ENCODE assay signal across 10 cellular contexts in genomic region chr19:10335149-10336053, GRCh38. TPM values are rescaled to one million over a fixed set of nuclear protein-coding genes. Genes with fewer than 3 reads are reported as not detected.
DNase-seq lines count a peak whose midpoint lies in the region; ATAC-seq and TF ChIP-seq lines count a peak whose summit lies in the region.
"Had no signal": no experiment of that assay in that cellular context is flagged by ENCODE, and none has a peak within 500 bp of the region (broad histone marks: within the 10 kb centered on the region; RNA-seq: fewer than 3 reads in every experiment).

No MANE protein-coding gene starts in this region.

- no peak overlapping the region; the same call in 1 of the 2 replicates for H3K4ac ChIP-seq in IMR-90 (ENCODE audit: low read depth, low read length)

- H3K4me2 ChIP-seq in IMR-90 (ENCODE audit: low read depth, low read length) (peak overlapping the region; percentile 55; the same call in 1 of the 2 replicates), mammary epithelial cell (ENCODE audit: insufficient read depth, low read depth, low read length) (peak overlapping the region; percentile 100)

- H2BK15ac ChIP-seq in IMR-90 (ENCODE audit: low read depth, low read length): no peak overlapping the region

- H4K5ac ChIP-seq in IMR-90 (ENCODE audit: low read depth, low read length): no peak overlapping the region

- no peak overlapping the region for H3K18ac ChIP-seq in IMR-90 (ENCODE audit: low read depth, low read length)

- no peaks in the 10 kb centered on the region; the same call in 1 of the 2 replicates for H3K9me1 ChIP-seq in IMR-90 (ENCODE audit: insufficient read depth, low read length)

- no peak for TF ChIP-seq POLR2A in IMR-90 (IDR thresholded peaks at IDR 0.05; ENCODE audit: low read depth, low read length)

- dilution Hi-C loops in IMR-90 (cut with HindIII; ENCODE audit: low sequenced_read_pairs, unreplicated experiment): no loop called here
- dilution Hi-C loops in mammary epithelial cell (cut with HindIII; ENCODE audit: low sequenced_read_pairs): no loop called here

- no peak overlapping the region for H3K14ac ChIP-seq in IMR-90 (replicated peaks; ENCODE audit: low read depth, low read length)

- TF ChIP-seq RAD21 in IMR-90 (IDR thresholded peaks at IDR 0.05; ENCODE audit: low read length) (no peak), liver (IDR thresholded peaks at IDR 0.05) (peak in 1 of 2 donors; percentile 43)

- H3K79me1 ChIP-seq in IMR-90 (ENCODE audit: low read depth in 1 of 2, low read length in 2 of 2): peaks cover 7 to 26% of the 10 kb centered on the region in 2 experiments

- no peak for ATAC-seq in IMR-90 (ENCODE audit: low read depth)
- ATAC-seq in thoracic aorta (ENCODE audit: insufficient number of reproducible peaks, low FRiP score, low read depth): no peak
- ATAC-seq in GM18511 (IDR thresholded peaks at IDR 0.05; ENCODE audit: unreplicated experiment): no peak
- ATAC-seq: stimulated activated naive CD8-positive, alpha-beta T cell treated with anti-CD3 and anti-CD28 coated beads, Interleukin-15, amount 100 ng/mL, for 72 hours had no signal

- H3K4me1 ChIP-seq in IMR-90 (ENCODE audit: control insufficient read depth, insufficient read depth, low read length): peaks cover 5% of the 10 kb centered on the region; the same call in 1 of the 2 replicates
- H3K4me1 ChIP-seq in mammary epithelial cell (ENCODE audit: insufficient read depth, low read length): peaks cover 16% of the 10 kb centered on the region
- peaks cover 10 to 50% (median 33%) of the 10 kb centered on the region in 4 donors for H3K4me1 ChIP-seq in liver (ENCODE audit: control insufficient read depth in 4 of 4, insufficient read depth in 4 of 4, low read length in 3 of 4)
- peaks cover 14 to 23% of the 10 kb centered on the region in 2 donors for H3K4me1 ChIP-seq in thoracic aorta (ENCODE audit: control insufficient read depth in 1 of 2, low read depth in 2 of 2)

- in situ Hi-C loops in IMR-90 (cut with MboI; ENCODE audit: low sequenced_read_pairs): no loop called here
- in situ Hi-C loops in mammary epithelial cell (cut with MboI; ENCODE audit: low sequenced_read_pairs in 2 of 2): no loop called here

- peak overlapping the region in 1 of 2 experiments; percentile 20; a peak in 1 of 4 replicates for H4K8ac ChIP-seq in IMR-90 (ENCODE audit: low read depth in 2 of 2, low read length in 2 of 2)

- TF ChIP-seq CTCF in IMR-90 (conservative IDR thresholded peaks at IDR 0.05; ENCODE audit: low read depth, low read length) (no peak), mammary epithelial cell (conservative IDR thresholded peaks at IDR 0.05 in 1 of 2, IDR thresholded peaks at IDR 0.05 in 1 of 2; ENCODE audit: extremely low read depth in 1 of 2, insufficient read depth in 1 of 2, low read depth in 1 of 2, low read length in 2 of 2) (no peak), liver (IDR thresholded peaks at IDR 0.05; ENCODE audit: low read depth, low read length, missing input control) (peak; percentile 1), thoracic aorta (IDR thresholded peaks at IDR 0.05) (no peak)

- H3K27ac ChIP-seq in IMR-90 (ENCODE audit: insufficient read depth, low read length) (no peak overlapping the region), mammary epithelial cell (ENCODE audit: insufficient read depth, low read depth, low read length) (no peak overlapping the region), liver (ENCODE audit: low read depth in 1 of 2, low read length in 2 of 2) (peak overlapping the region; percentile 73 to 95), thoracic aorta (peak overlapping the region in 1 of 2 donors; percentile 96)

- no peak overlapping the region for H4K91ac ChIP-seq in IMR-90 (ENCODE audit: insufficient read depth, low read depth, low read length)

- peak overlapping the region; percentile 98 for H2AFZ ChIP-seq in IMR-90 (replicated peaks; ENCODE audit: low read length, poor library complexity)
- peak overlapping the region; percentile 95 for H2AFZ ChIP-seq in mammary epithelial cell (ENCODE audit: low read depth, low read length)

- CTCF ChIA-PET in IMR-90 (lab: Yijun Ruan, JAX): no interaction called here
- CTCF ChIA-PET in mammary epithelial cell (lab: Charles Lee; ENCODE audit: low non-redundant PET): interaction anchor here (0.6 to 1.0 kb wide), 2 partner anchors 53 to 66 kb away, joined by 3 to 6 read pairs; no protein-coding TSS in a partner anchor

- peak overlapping the region; percentile 18 for H2AK9ac ChIP-seq in IMR-90 (replicated peaks; ENCODE audit: low read depth, low read length, poor library complexity)

- DNase-seq in IMR-90: no peak
- DNase-seq in mammary epithelial cell: no peak
- no peak for DNase-seq in thoracic aorta (ENCODE audit: low spot score)
- DNase-seq in midbrain (lab: John Stamatoyannopoulos, UW): no peak
- DNase-seq in NCI-H446 treated with DMSO at 0.1 percent for 48 hours (lab: John Stamatoyannopoulos, UW): no peak
- DNase-seq: NCI-H187 treated with DMSO at 0.1 percent for 48 hours had no signal

- intact Hi-C loops in IMR-90 (cut with micrococcal nuclease): loop anchor here (2.0 kb wide), 1 partner anchor 67 kb away; no protein-coding TSS in a partner anchor
- intact Hi-C loops in mammary epithelial cell (cut with micrococcal nuclease): no loop called here

- H2BK120ac ChIP-seq in IMR-90 (ENCODE audit: low read depth, low read length): no peak overlapping the region

- no peaks in the 10 kb centered on the region for H3K27me3 ChIP-seq in IMR-90 (ENCODE audit: control insufficient read depth, insufficient read depth, low read length)
- no peaks in the 10 kb centered on the region for H3K27me3 ChIP-seq in mammary epithelial cell (ENCODE audit: insufficient read depth, low read length)
- H3K27me3 ChIP-seq in liver (ENCODE audit: control insufficient read depth in 4 of 4, insufficient read depth in 4 of 4, low read length in 3 of 4): no peaks in the 10 kb centered on the region
- no peaks in the 10 kb centered on the region for H3K27me3 ChIP-seq in thoracic aorta (replicated peaks; ENCODE audit: insufficient read depth)
- H3K27me3 ChIP-seq: pancreas had no signal

- H3K4me3 ChIP-seq in IMR-90 (ENCODE audit: insufficient read depth, low read depth, low read length) (peak overlapping the region; percentile 19; the same call in 1 of the 2 replicates), mammary epithelial cell (replicated peaks in 1 of 3; ENCODE audit: insufficient read depth in 1 of 3, low read depth in 2 of 3, low read length in 3 of 3) (peak overlapping the region in 2 of 3 experiments; percentile 67 to 74), liver (ENCODE audit: low read depth in 1 of 3, low read length in 3 of 3) (peak overlapping the region; percentile 30 to 61 (median 56)), thoracic aorta (peak overlapping the region; percentile 100)

- no peaks in the 10 kb centered on the region for H3K9me3 ChIP-seq in IMR-90 (ENCODE audit: control insufficient read depth, insufficient read depth, low read length)
- no peaks in the 10 kb centered on the region for H3K9me3 ChIP-seq in mammary epithelial cell (replicated peaks; ENCODE audit: insufficient read depth, low read length)
- no peaks in the 10 kb centered on the region for H3K9me3 ChIP-seq in liver (ENCODE audit: control insufficient read depth in 4 of 4, low read length in 3 of 4)
- H3K9me3 ChIP-seq in thoracic aorta: no peaks in the 10 kb centered on the region
- H3K9me3 ChIP-seq: pancreas had no signal

- POLR2A ChIA-PET in IMR-90 (lab: Charles Lee; ENCODE audit: unreplicated experiment): interaction anchor here (0.5 to 0.6 kb wide), 2 partner anchors 52 to 1844 kb away, joined by 4 to 9 read pairs; no protein-coding TSS in a partner anchor

- H3K36me3 ChIP-seq in IMR-90 (ENCODE audit: control insufficient read depth, insufficient read depth, low read length) (peaks cover 1% of the 10 kb centered on the region), mammary epithelial cell (ENCODE audit: insufficient read depth, low read length) (no peaks in the 10 kb centered on the region), liver (ENCODE audit: control insufficient read depth in 4 of 4, insufficient read depth in 3 of 4, low read depth in 1 of 4, low read length in 3 of 4) (peaks cover 0 to under 1% (median 0%) of the 10 kb centered on the region in 4 donors), thoracic aorta (peaks cover 3% of the 10 kb centered on the region)

- no peak overlapping the region for H3K23ac ChIP-seq in IMR-90 (ENCODE audit: low read depth, low read length)

- H2BK5ac ChIP-seq in IMR-90 (ENCODE audit: low read depth, low read length, poor library complexity, severe bottlenecking): peak overlapping the region; percentile 40

- H3K9ac ChIP-seq in IMR-90 (ENCODE audit: low read depth, low read length) (no peak overlapping the region), mammary epithelial cell (ENCODE audit: insufficient read depth, low read length) (no peak overlapping the region), liver (ENCODE audit: low read depth in 1 of 2, low read length in 2 of 2) (peak overlapping the region; percentile 45 to 57)

- H2AK5ac ChIP-seq in IMR-90 (ENCODE audit: low read depth, low read length): no peak overlapping the region; the same call in 1 of the 2 replicates

- BruUV-seq in IMR-90 (replicated peaks; lab: Mats Ljungman, UMichigan): no TSS peak
- BruUV-seq in mammary epithelial cell (replicated peaks; lab: Mats Ljungman, UMichigan): no TSS peak

- no peak overlapping the region for H3K56ac ChIP-seq in IMR-90 (ENCODE audit: extremely low read depth, insufficient read depth, low read length)

- H4K20me1 ChIP-seq in IMR-90 (ENCODE audit: insufficient read depth, low read length): peaks cover 22% of the 10 kb centered on the region
- no peaks in the 10 kb centered on the region for H4K20me1 ChIP-seq in mammary epithelial cell (ENCODE audit: insufficient read depth, low read length)

- 50% methylated on average over 14 of the region's 46 CpGs; no CpG with 5 or more reads in 1 of the 2 experiments for WGBS in IMR-90 (ENCODE audit: extremely low coverage in 2 of 2, insufficient read length in 1 of 2), 2 experiments
- WGBS in mammary epithelial cell (ENCODE audit: low coverage, missing lambda C conversion rate): 55% methylated on average over 28 of the region's 46 CpGs
- 23% methylated on average over 46 of the region's 46 CpGs for WGBS in liver

- peaks cover 34% of the 10 kb centered on the region for H3K79me2 ChIP-seq in mammary epithelial cell (ENCODE audit: insufficient read depth, low read length)

- no peak overlapping the region for H2BK20ac ChIP-seq in IMR-90 (ENCODE audit: low read depth, low read length)

RNA-seq across cellular contexts. Expression of gene RAVER1, which starts 2.1 kb away (rescaled TPM):
- 2.5 and 2.7 TPM in 2 replicates for total RNA-seq in IMR-90 (2012; rRNA removed)
- polyA plus RNA-seq in IMR-90 (2012; rRNA removed): 15.1 and 18.1 TPM in 2 replicates
- 18.7 and 23.0 TPM in 2 replicates for polyA plus RNA-seq in IMR-90 (2012; cell fraction: cytosol; rRNA removed)
- 17.6 and 56.5 TPM in 2 replicates for polyA plus RNA-seq in IMR-90 (2012; cell fraction: nucleus; rRNA removed; ENCODE audit: low replicate concordance)
- 10 to 100 TPM in 1 of 2 donors, 1 to 10 TPM in 1; 8.3 to 43.0 TPM for total RNA-seq in mammary epithelial cell
- 7.6 TPM for polyA plus RNA-seq in mammary epithelial cell
- 7.6 TPM for polyA minus RNA-seq in mammary epithelial cell
- 10 to 100 TPM in 1 of 2 donors, 1 to 10 TPM in 1; 6.4 to 13.6 TPM for total RNA-seq in liver
- polyA plus RNA-seq in liver: 1 to 10 TPM; 2.1 to 5.9 TPM
- 10 to 100 TPM; 31.8 to 33.4 TPM for total RNA-seq in thoracic aorta

RNA-seq across cellular contexts. Expression of gene ICAM3, which starts 4.0 kb away (rescaled TPM):
- total RNA-seq in IMR-90 (2012; rRNA removed) (6.6 and 7.8 TPM in 2 replicates), mammary epithelial cell (10 to 100 TPM in 1 of 2 donors, 1 to 10 TPM in 1; 4.3 to 10.2 TPM), liver (10 to 100 TPM; 15.9 to 18.1 TPM), thoracic aorta (1 to 10 TPM; 3.5 to 8.0 TPM)
- polyA plus RNA-seq in IMR-90 (2012; rRNA removed) (11.7 and 14.8 TPM in 2 replicates), mammary epithelial cell (9.6 TPM), liver (10 to 100 TPM; 24.0 to 62.8 TPM)
- polyA plus RNA-seq in IMR-90 (2012; cell fraction: cytosol; rRNA removed): 6.8 and 11.5 TPM in 2 replicates
- polyA plus RNA-seq in IMR-90 (2012; cell fraction: nucleus; rRNA removed; ENCODE audit: low replicate concordance): 3.6 and 4.6 TPM in 2 replicates
- not detected for polyA minus RNA-seq in mammary epithelial cell

RNA-seq across cellular contexts. Expression of gene FDX2, which starts 19.6 kb away (rescaled TPM):
- total RNA-seq in IMR-90 (2012; rRNA removed): 39.8 and 40.8 TPM in 2 replicates
- polyA plus RNA-seq in IMR-90 (2012; rRNA removed): 72.0 and 82.3 TPM in 2 replicates
- 124 and 216 TPM in 2 replicates for polyA plus RNA-seq in IMR-90 (2012; cell fraction: cytosol; rRNA removed)
- 37.1 and 117 TPM in 2 replicates for polyA plus RNA-seq in IMR-90 (2012; cell fraction: nucleus; rRNA removed; ENCODE audit: low replicate concordance)
- 10 to 100 TPM; 23.5 to 28.7 TPM for total RNA-seq in mammary epithelial cell
- polyA plus RNA-seq in mammary epithelial cell: 38.2 TPM
- polyA minus RNA-seq in mammary epithelial cell: 3.6 TPM
- total RNA-seq in liver: 1 to 10 TPM; 5.8 to 5.9 TPM
- polyA plus RNA-seq in liver: 10 to 100 TPM; 14.1 to 18.7 TPM
- total RNA-seq in thoracic aorta: 10 to 100 TPM; 13.4 to 35.8 TPM

RNA-seq across cellular contexts. Expression of gene ZGLP1, which starts 25.8 kb away (rescaled TPM):
- total RNA-seq in IMR-90 (2012; rRNA removed): 0.54 TPM in 1 of 2 replicates, not detected in the other
- 3.1 and 4.1 TPM in 2 replicates for polyA plus RNA-seq in IMR-90 (2012; rRNA removed)
- 1.4 and 1.5 TPM in 2 replicates for polyA plus RNA-seq in IMR-90 (2012; cell fraction: cytosol; rRNA removed)
- polyA plus RNA-seq in IMR-90 (2012; cell fraction: nucleus; rRNA removed; ENCODE audit: low replicate concordance): 15.5 and 25.2 TPM in 2 replicates
- 1 to 10 TPM; 1.2 to 3.7 TPM for total RNA-seq in mammary epithelial cell
- polyA plus RNA-seq in mammary epithelial cell: 1.1 TPM
- 0.62 TPM for polyA minus RNA-seq in mammary epithelial cell
- under 1 TPM; 0.61 to 0.75 TPM for total RNA-seq in liver
- polyA plus RNA-seq in liver: 1 to 10 TPM in 1 of 2 donors, under 1 TPM in 1; 0.89 to 1.2 TPM
- 1 to 10 TPM in 1 of 2 donors, not detected in 1; 5.3 TPM for total RNA-seq in thoracic aorta

RNA-seq across cellular contexts. Expression of gene TYK2, which starts 45.0 kb away (rescaled TPM):
- total RNA-seq in IMR-90 (2012; rRNA removed) (35.6 and 40.9 TPM in 2 replicates), mammary epithelial cell (100 to 1,000 TPM in 1 of 2 donors, 10 to 100 TPM in 1; 43.5 to 110 TPM), liver (10 to 100 TPM; 59.2 to 60.0 TPM), thoracic aorta (10 to 100 TPM; 79.3 to 96.7 TPM)
- polyA plus RNA-seq in IMR-90 (2012; rRNA removed) (97.9 and 100 TPM in 2 replicates), mammary epithelial cell (29.4 TPM), liver (10 to 100 TPM; 47.9 to 63.1 TPM)
- polyA plus RNA-seq in IMR-90 (2012; cell fraction: cytosol; rRNA removed): 34.4 and 52.8 TPM in 2 replicates
- 392 and 648 TPM in 2 replicates for polyA plus RNA-seq in IMR-90 (2012; cell fraction: nucleus; rRNA removed; ENCODE audit: low replicate concordance)
- 100 TPM for polyA minus RNA-seq in mammary epithelial cell

Comparison
In these comparisons a context has a peak if more than half of its experiments do, and no peak if none do; other contexts are left out.
1. H3K27ac ChIP-seq: peak in liver (2 of 2); none in IMR-90 (single experiment) and mammary epithelial cell (single experiment).
2. H3K4me3 ChIP-seq: peak in every context shown above with its lines; median percentile 100 in thoracic aorta; 70 in mammary epithelial cell; 56 in liver; 19 in IMR-90.
3. H3K9ac ChIP-seq: peak in liver (2 of 2); none in IMR-90 (single experiment) and mammary epithelial cell (single experiment).